In the genomic region with DNA sequence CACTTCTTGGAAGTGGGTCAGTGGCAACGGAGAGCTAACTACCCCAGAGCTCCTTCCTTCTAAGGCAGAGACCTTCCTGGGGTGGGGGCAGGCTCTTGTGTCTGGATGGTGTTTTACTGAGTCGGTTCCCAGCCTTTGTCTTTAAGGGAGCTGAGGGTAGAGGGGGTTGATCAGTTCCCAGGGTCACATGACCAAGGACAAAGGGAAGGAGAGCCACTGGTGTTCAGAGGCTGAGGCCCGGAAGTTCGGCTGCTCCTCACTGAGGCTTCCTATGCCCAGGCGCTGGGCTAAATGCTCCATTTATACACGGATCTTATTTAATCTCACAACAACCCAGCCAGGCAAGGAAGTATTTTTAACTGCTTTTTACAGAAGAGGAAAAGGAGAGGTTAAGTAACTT, we compare ENCODE assay signal across 9 cellular contexts. TPM values are rescaled to one million over a fixed set of nuclear protein-coding genes. Genes with fewer than 3 reads are reported as not detected.
A peak's percentile ranks its signal among the peaks of the same experiment; 100 is the strongest.
DNase-seq lines count a peak whose midpoint lies in the region; ATAC-seq and TF ChIP-seq lines count a peak whose summit lies in the region.
"Had no signal": no experiment of that assay in that cellular context is flagged by ENCODE, and none has a peak within 500 bp of the region (broad histone marks: within the 10 kb centered on the region; RNA-seq: fewer than 3 reads in every experiment).

No MANE protein-coding gene starts in this region.

- peak overlapping the region; percentile 71 for H3K4me3 Mint-ChIP-seq in nephron progenitor cell

- H3K36me3 Mint-ChIP-seq in nephron progenitor cell (ENCODE audit: low read depth) = peaks cover 37% of the 10 kb centered on the region

- peaks cover 82% of the 10 kb centered on the region for H3K4me1 Mint-ChIP-seq in nephron progenitor cell

- peak overlapping the region in 3 of 4 donors; percentile 22 to 61 (median 45) for H3K4me3 ChIP-seq in Peyer's patch

- peak overlapping the region in 2 of 4 donors; percentile 6 to 51 for H3K27ac ChIP-seq in Peyer's patch

- peaks cover 0 to 27% (median 4%) of the 10 kb centered on the region in 4 donors for H3K4me1 ChIP-seq in Peyer's patch

- no peaks in the 10 kb centered on the region for H3K9me3 ChIP-seq in Peyer's patch

- TF ChIP-seq POLR2A in Peyer's patch (IDR thresholded peaks at IDR 0.05) = no peak

- no peaks in the 10 kb centered on the region for H3K9me3 Mint-ChIP-seq in nephron progenitor cell

- no peaks in the 10 kb centered on the region for H3K27me3 ChIP-seq in Peyer's patch

- peak overlapping the region; percentile 96 for H3K27ac Mint-ChIP-seq in nephron progenitor cell

- H3K27me3 Mint-ChIP-seq in nephron progenitor cell (ENCODE audit: low read depth, poor library complexity) = peaks cover 4% of the 10 kb centered on the region

- intact Hi-C loops in posterior vena cava (cut with DNase I) = no loop called here

- no peak for ATAC-seq in GM19328 (IDR thresholded peaks at IDR 0.05; ENCODE audit: unreplicated experiment)
- no peak for ATAC-seq in HG02642 (IDR thresholded peaks at IDR 0.05; ENCODE audit: poor library complexity, unreplicated experiment)

- DNase-seq in AG20443 (ENCODE audit: low spot score) (peak; percentile 91), Peyer's patch (no peak), foreskin melanocyte (peak; percentile 76), nephron progenitor cell (no peak), NCI-H226 (no peak), posterior vena cava (ENCODE audit: low spot score) (no peak)

- TF ChIP-seq CTCF in Peyer's patch (IDR thresholded peaks at IDR 0.05) = no peak
- no peak for TF ChIP-seq CTCF in nephron progenitor cell (IDR thresholded peaks at IDR 0.05)

- peaks cover 0 to 13% (median 0%) of the 10 kb centered on the region in 3 donors for H3K36me3 ChIP-seq in Peyer's patch

RNA-seq across cellular contexts. Expression of gene EPHB3, which starts 21.0 kb away (rescaled TPM):
- total RNA-seq in Peyer's patch (10 to 100 TPM in 3 of 4 donors, 1 to 10 TPM in 1; 6.0 to 59.4 (median 17.2) TPM), posterior vena cava (10 to 100 TPM in 1 of 2 donors, 1 to 10 TPM in 1; 6.9 to 10.8 TPM)
- total RNA-seq: NCI-H460 had no signal

Comparison
In these comparisons a context has a peak if more than half of its experiments do, and no peak if none do; other contexts are left out.
1. DNase-seq: peak in AG20443 (single experiment) and foreskin melanocyte (single experiment); none in Peyer's patch (0 of 3), nephron progenitor cell (single experiment), NCI-H226 (single experiment) and posterior vena cava (single experiment).